ENCODE assay signal across 7 cellular contexts in the genomic region with DNA sequence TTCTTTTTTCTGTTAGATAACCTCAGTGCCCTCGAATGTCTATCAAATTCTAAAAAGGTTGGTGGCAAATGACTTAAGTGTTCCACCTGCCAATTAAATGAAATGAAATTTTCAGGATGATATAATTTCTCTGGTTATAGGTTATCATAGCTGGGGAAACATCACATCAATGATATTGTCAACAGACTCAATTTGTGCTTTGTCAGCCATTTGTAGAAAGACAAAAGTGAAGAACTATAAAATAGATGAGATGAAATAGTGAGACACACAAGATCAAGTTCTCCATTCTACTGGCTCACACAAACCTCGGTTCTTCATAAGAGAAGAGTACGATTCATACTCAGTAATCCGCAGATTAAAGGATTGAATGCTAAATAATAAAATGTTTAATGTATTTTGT.
"Had no signal": no experiment of that assay in that cellular context is flagged by ENCODE, and none has a peak within 500 bp of the region (broad histone marks: within the 10 kb centered on the region; RNA-seq: fewer than 3 reads in every experiment).

No MANE protein-coding gene starts in this region.

- DNase-seq: GM23248, GOT3, H7, HCEC 1CT, KG1 had no signal

- FAIRE-seq: HTR-8/SVneo, K562 had no signal

- H3K9ac ChIP-seq: GM23248 had no signal

- ATAC-seq: K562 had no signal

- H3K4me3 ChIP-seq: GM23248, K562 had no signal

- H2AFZ ChIP-seq: GM23248 had no signal

- H3K27ac ChIP-seq: GM23248 had no signal
